9 cellular contexts compared by ENCODE assay signal in the genomic region with DNA sequence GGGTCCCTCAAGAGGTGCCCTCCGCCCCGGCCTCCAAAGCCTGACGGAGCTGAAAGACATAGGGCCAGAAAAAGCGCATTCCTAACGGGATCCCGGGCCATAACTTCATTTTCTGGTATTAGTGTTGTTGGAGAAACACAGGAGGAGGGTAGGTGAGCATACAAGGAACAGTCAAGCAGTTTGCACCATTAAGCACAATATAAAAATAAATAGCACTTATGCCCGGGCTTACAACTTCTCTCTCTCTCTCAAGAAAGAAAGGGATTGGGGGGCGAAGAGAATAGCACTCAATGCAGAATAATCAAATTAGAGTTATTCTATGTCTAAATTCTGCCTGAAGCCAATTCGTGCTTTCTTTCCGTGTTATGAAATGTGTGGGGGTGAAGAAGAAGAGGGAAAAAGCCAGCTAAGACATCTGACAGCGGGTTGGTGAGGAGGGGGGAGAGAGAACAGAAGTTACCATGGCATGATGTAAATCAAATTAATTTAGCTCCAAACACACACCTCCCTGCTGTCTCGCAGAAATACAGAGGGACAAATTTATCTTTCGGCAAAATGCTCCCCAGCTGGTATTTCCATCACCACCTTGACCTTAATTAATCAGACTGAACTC. TPM values are rescaled to one million over a fixed set of nuclear protein-coding genes. Genes with fewer than 3 reads are reported as not detected.
DNase-seq lines count a peak whose midpoint lies in the region; ATAC-seq and TF ChIP-seq lines count a peak whose summit lies in the region.
"Had no signal": no experiment of that assay in that cellular context is flagged by ENCODE, and none has a peak within 500 bp of the region (broad histone marks: within the 10 kb centered on the region; RNA-seq: fewer than 3 reads in every experiment).

No MANE protein-coding gene starts in this region.

- TF ChIP-seq POLR2A in upper lobe of left lung (IDR thresholded peaks at IDR 0.05), result no peak

- H3K36me3 ChIP-seq in cardiac muscle cell (no peaks in the 10 kb centered on the region), colonic mucosa (no peaks in the 10 kb centered on the region), muscle layer of colon (ENCODE audit: insufficient read depth, low read length) (no peaks in the 10 kb centered on the region), upper lobe of left lung (no peaks in the 10 kb centered on the region)

- peak overlapping the region; percentile 26 to 60 for H3K9ac ChIP-seq in colonic mucosa (ENCODE audit: low read depth in 2 of 2, low read length in 2 of 2)
- H3K9ac ChIP-seq in muscle layer of colon (ENCODE audit: low read length), result peak overlapping the region; percentile 72

- H3K4me1 ChIP-seq in cardiac muscle cell (ENCODE audit: low read depth) (peaks cover 30% of the 10 kb centered on the region), colonic mucosa (no peaks in the 10 kb centered on the region), muscle layer of colon (ENCODE audit: insufficient read depth, low read length) (peaks cover 52% of the 10 kb centered on the region), upper lobe of left lung (peaks cover 0 to 6% (median 6%) of the 10 kb centered on the region in 4 donors)

- ATAC-seq in upper lobe of left lung (ENCODE audit: low FRiP score in 2 of 2) (no peak), HG02840 (IDR thresholded peaks at IDR 0.05; ENCODE audit: low FRiP score, unreplicated experiment) (no peak)

- H3K27me3 ChIP-seq in cardiac muscle cell (no peaks in the 10 kb centered on the region), colonic mucosa (peaks cover 8% of the 10 kb centered on the region), muscle layer of colon (ENCODE audit: control insufficient read depth in 1 of 2, insufficient read depth in 2 of 2, low read length in 2 of 2) (no peaks in the 10 kb centered on the region), upper lobe of left lung (peaks cover 0 to 7% (median 3%) of the 10 kb centered on the region in 4 donors)

- intact Hi-C loops in cardiac septum (cut with DNase I) (no loop called here), colonic mucosa (cut with DNase I) (no loop called here)

- H3K4me3 ChIP-seq in cardiac muscle cell (peak overlapping the region; percentile 39), colonic mucosa (peak overlapping the region; percentile 45), muscle layer of colon (ENCODE audit: low read depth in 1 of 2, low read length in 2 of 2) (peak overlapping the region; percentile 63 to 71), upper lobe of left lung (peak overlapping the region; percentile 21 to 62 (median 54))

- TF ChIP-seq CTCF in cardiac muscle cell (IDR thresholded peaks at IDR 0.05; ENCODE audit: low read depth, low read length) (no peak), colonic mucosa (IDR thresholded peaks at IDR 0.05) (no peak), upper lobe of left lung (IDR thresholded peaks at IDR 0.05) (no peak)

- no peak for TF ChIP-seq EP300 in upper lobe of left lung (IDR thresholded peaks at IDR 0.05)

- no peak for DNase-seq in cardiac muscle cell (ENCODE audit: low read depth in 1 of 2, low spot score in 1 of 2)
- DNase-seq in cardiac septum (ENCODE audit: low spot score), result no peak
- DNase-seq in colonic mucosa, result no peak
- DNase-seq in upper lobe of left lung, result no peak
- no peak for DNase-seq in activated CD4-positive, CD25-positive, alpha-beta regulatory T cell treated with anti-CD3 and anti-CD28 coated beads, Interleukin-2, amount 50 U/mL, for 72 hours
- DNase-seq in NCI-H1930 (lab: John Stamatoyannopoulos, UW), result no peak
- DNase-seq: NCI-H1694 treated with DMSO at 0.1 percent for 48 hours had no signal

- 56 to 57% methylated on average over 12 to 13 of the region's 13 CpGs for WGBS in upper lobe of left lung, 2 donors

- H3K27ac ChIP-seq in cardiac muscle cell (peak overlapping the region; percentile 82), colonic mucosa (no peak overlapping the region), muscle layer of colon (ENCODE audit: low read depth, low read length) (peak overlapping the region; percentile 99), upper lobe of left lung (peak overlapping the region; percentile 66 to 82 (median 79))

- H3K9me3 ChIP-seq in cardiac muscle cell (ENCODE audit: low read depth) (no peaks in the 10 kb centered on the region), colonic mucosa (no peaks in the 10 kb centered on the region), muscle layer of colon (ENCODE audit: low read length) (no peaks in the 10 kb centered on the region), upper lobe of left lung (no peaks in the 10 kb centered on the region)

RNA-seq across cellular contexts. Expression of gene METTL24, which starts 0.5 kb away (rescaled TPM):
- total RNA-seq in cardiac muscle cell (7.7 and 8.4 TPM in 2 replicates), cardiac septum (2.0 TPM), colonic mucosa (1 to 10 TPM in 1 of 2 donors, under 1 TPM in 1; 0.54 to 3.5 TPM), upper lobe of left lung (1 to 10 TPM in 4 of 6 donors, under 1 TPM in 1, not detected in 1; 0.78 to 2.7 (median 1.8) TPM)
- 4.3 and 6.8 TPM in 2 replicates for polyA plus RNA-seq in cardiac muscle cell

RNA-seq across cellular contexts. Expression of gene DDO, which starts 56.7 kb away (rescaled TPM):
- 0.27 and 0.32 TPM in 2 replicates for total RNA-seq in cardiac muscle cell
- polyA plus RNA-seq in cardiac muscle cell, result 0.56 TPM in 1 of 2 replicates, not detected in the other
- total RNA-seq in cardiac septum, result 16.2 TPM
- total RNA-seq in colonic mucosa, result 1 to 10 TPM; 2.0 to 2.3 TPM
- total RNA-seq in upper lobe of left lung, result 1 to 10 TPM; 1.4 to 7.6 (median 3.2) TPM
